In genomic region chr12:11876301-11876700, GRCh38 we compare ENCODE assay signal across 13 cellular contexts.
DNase-seq lines count a peak whose midpoint lies in the region; ATAC-seq and TF ChIP-seq lines count a peak whose summit lies in the region.
"Had no signal": no experiment of that assay in that cellular context is flagged by ENCODE, and none has a peak within 500 bp of the region (broad histone marks: within the 10 kb centered on the region; RNA-seq: fewer than 3 reads in every experiment).

No MANE protein-coding gene starts in this region.

- ATAC-seq in activated T-helper 17 cell treated with anti-CD3 and anti-CD28 coated beads, Interleukin-2, amount 50 U/mL, for 72 hours (replicated peaks) = no peak
- ATAC-seq in naive thymus-derived CD8-positive, alpha-beta T cell = no peak
- ATAC-seq in GM19023 (IDR thresholded peaks at IDR 0.05; ENCODE audit: unreplicated experiment) (no peak), GM19351 (IDR thresholded peaks at IDR 0.05; ENCODE audit: unreplicated experiment) (no peak)

- POLR2A ChIA-PET in naive thymus-derived CD8-positive, alpha-beta T cell (lab: Charles Lee) = no interaction called here

- H3K27me3 Mint-ChIP-seq in CD14-positive monocyte (ENCODE audit: low read depth in 3 of 3) = no peaks in the 10 kb centered on the region
- no peaks in the 10 kb centered on the region for H3K27me3 Mint-ChIP-seq in activated T-helper 17 cell treated with anti-CD3 and anti-CD28 coated beads, Interleukin-2, amount 50 U/mL, for 72 hours
- no peaks in the 10 kb centered on the region for H3K27me3 Mint-ChIP-seq in naive thymus-derived CD8-positive, alpha-beta T cell
- H3K27me3 Mint-ChIP-seq in activated naive CD8-positive, alpha-beta T cell treated with anti-CD3 and anti-CD28 coated beads for 36 hours = no peaks in the 10 kb centered on the region

- H3K4me1 Mint-ChIP-seq in CD14-positive monocyte = peaks cover 59% of the 10 kb centered on the region
- H3K4me1 Mint-ChIP-seq in activated T-helper 17 cell treated with anti-CD3 and anti-CD28 coated beads, Interleukin-2, amount 50 U/mL, for 72 hours = peaks cover 42% of the 10 kb centered on the region
- H3K4me1 Mint-ChIP-seq in naive thymus-derived CD8-positive, alpha-beta T cell = peaks cover 18 to 34% (median 25%) of the 10 kb centered on the region in 4 donors
- peaks cover 37% of the 10 kb centered on the region for H3K4me1 Mint-ChIP-seq in activated naive CD8-positive, alpha-beta T cell treated with anti-CD3 and anti-CD28 coated beads for 36 hours

- no peaks in the 10 kb centered on the region for H3K9me3 Mint-ChIP-seq in CD14-positive monocyte
- H3K9me3 Mint-ChIP-seq in activated T-helper 17 cell treated with anti-CD3 and anti-CD28 coated beads, Interleukin-2, amount 50 U/mL, for 72 hours = no peaks in the 10 kb centered on the region
- H3K9me3 Mint-ChIP-seq in naive thymus-derived CD8-positive, alpha-beta T cell = no peaks in the 10 kb centered on the region
- H3K9me3 Mint-ChIP-seq in activated naive CD8-positive, alpha-beta T cell treated with anti-CD3 and anti-CD28 coated beads for 36 hours = no peaks in the 10 kb centered on the region

- peaks cover 51 to 54% of the 10 kb centered on the region in 2 donors for H3K36me3 Mint-ChIP-seq in CD14-positive monocyte
- peaks cover 91% of the 10 kb centered on the region for H3K36me3 Mint-ChIP-seq in activated T-helper 17 cell treated with anti-CD3 and anti-CD28 coated beads, Interleukin-2, amount 50 U/mL, for 72 hours (ENCODE audit: low read depth)
- H3K36me3 Mint-ChIP-seq in naive thymus-derived CD8-positive, alpha-beta T cell = peaks cover 5 to 28% (median 25%) of the 10 kb centered on the region in 3 donors
- peaks cover 45% of the 10 kb centered on the region for H3K36me3 Mint-ChIP-seq in activated naive CD8-positive, alpha-beta T cell treated with anti-CD3 and anti-CD28 coated beads for 36 hours

- H3K4me3 Mint-ChIP-seq in CD14-positive monocyte = no peak overlapping the region
- H3K4me3 Mint-ChIP-seq in activated T-helper 17 cell treated with anti-CD3 and anti-CD28 coated beads, Interleukin-2, amount 50 U/mL, for 72 hours = peak overlapping the region; percentile 64
- H3K4me3 Mint-ChIP-seq in naive thymus-derived CD8-positive, alpha-beta T cell = peak overlapping the region in 1 of 10 donors; percentile 12
- H3K4me3 Mint-ChIP-seq in activated naive CD8-positive, alpha-beta T cell treated with anti-CD3 and anti-CD28 coated beads for 36 hours = no peak overlapping the region

- intact Hi-C loops in CD14-positive monocyte (cut with micrococcal nuclease) = no loop called here

- no peak for TF ChIP-seq CTCF in CD14-positive monocyte (IDR thresholded peaks at IDR 0.05)

- H3K27ac Mint-ChIP-seq in CD14-positive monocyte = peak overlapping the region in 5 of 7 donors; percentile 17 to 80 (median 78)
- H3K27ac Mint-ChIP-seq in activated T-helper 17 cell treated with anti-CD3 and anti-CD28 coated beads, Interleukin-2, amount 50 U/mL, for 72 hours = peak overlapping the region; percentile 81
- peak overlapping the region in 7 of 10 donors; percentile 20 to 76 (median 52) for H3K27ac Mint-ChIP-seq in naive thymus-derived CD8-positive, alpha-beta T cell
- H3K27ac Mint-ChIP-seq in activated naive CD8-positive, alpha-beta T cell treated with anti-CD3 and anti-CD28 coated beads for 36 hours = no peak overlapping the region

- H3K4me3 ChIP-seq in Jurkat, Clone E6-1 (ENCODE audit: low read length) = peak overlapping the region; percentile 25

- DNase-seq in CD14-positive monocyte (ENCODE audit: low spot score) (no peak), DMS114 treated with DMSO at 0.1 percent for 48 hours (lab: John Stamatoyannopoulos, UW; ENCODE audit: unreplicated experiment) (no peak)
- DNase-seq in Jurkat, Clone E6-1 (ENCODE audit: low read depth, low spot score) = peak; percentile 85
- peak in 1 of 10 donors; percentile 8 for DNase-seq in naive thymus-derived CD8-positive, alpha-beta T cell
- no peak for DNase-seq in activated naive CD8-positive, alpha-beta T cell treated with anti-CD3 and anti-CD28 coated beads for 36 hours
- DNase-seq: GDM1, GOT3, mesendoderm, NCI-H2107, OCI-M1 had no signal
